Comparison of ENCODE assay signal across 1 cellular context in genomic region chr3:102141096-102141912, GRCh38.
TF ChIP-seq lines count a peak whose summit lies in the region.

No MANE protein-coding gene starts in this region.

TF ChIP-seq in IMR-90, 13 proteins besides CTCF, POLR2A, EP300 and RAD21 (continued from another document):
- TF ChIP-seq ELK1 (IDR thresholded peaks at IDR 0.05; ENCODE audit: borderline replicate concordance, low read depth, low read length): no peak
